ENCODE assay signal across 1 cellular context in the genomic region with DNA sequence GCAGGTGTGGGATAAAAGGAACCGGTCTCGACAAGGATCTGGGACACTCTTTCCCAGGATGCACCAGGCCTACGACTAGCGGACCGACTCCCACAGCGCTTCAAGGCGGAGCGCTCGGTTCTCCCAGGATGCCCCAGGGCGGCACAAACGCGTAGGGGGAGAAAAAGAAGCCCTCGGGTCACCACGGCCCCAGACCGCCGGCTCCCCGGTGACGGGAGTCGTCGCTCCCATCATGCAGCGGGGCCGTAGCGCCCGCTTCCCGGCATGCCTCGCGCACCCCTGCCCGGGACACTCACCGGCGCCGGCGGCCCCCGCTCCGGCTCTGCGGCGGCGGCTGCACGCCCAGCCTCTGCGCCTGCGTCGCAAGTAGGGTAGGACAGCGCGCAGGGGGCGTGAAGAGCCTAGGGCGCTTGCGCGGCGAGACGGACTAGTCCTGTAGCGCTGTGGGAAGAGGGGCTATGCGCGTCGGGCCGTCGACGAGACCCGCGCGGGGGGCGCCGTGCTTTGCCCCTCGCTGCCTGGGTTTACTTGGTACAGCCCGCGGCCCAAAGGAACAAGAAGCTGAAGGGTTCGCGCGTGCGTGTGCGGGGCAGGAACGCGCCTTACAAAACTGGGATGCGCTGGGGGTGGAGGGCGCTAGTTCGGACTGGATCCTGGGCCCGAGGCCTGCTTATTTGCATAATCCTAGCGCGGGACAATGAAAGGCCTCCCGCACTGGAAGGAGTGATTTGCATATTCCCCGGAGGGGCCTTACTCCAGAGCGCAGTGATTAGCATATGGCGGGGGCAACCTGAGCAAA.
A peak's percentile ranks its signal among the peaks of the same experiment; 100 is the strongest.
TF ChIP-seq lines count a peak whose summit lies in the region.

Gene ZNF428 (minus strand): TSS at position 368 of the 799 bp plus-strand sequence. CDS start 5,325 bp downstream, outside the sequence.

TF ChIP-seq in HEK293, 187 proteins besides CTCF, POLR2A, EP300 and RAD21 (continued from another document and continues in another):
- TF ChIP-seq, protein P1, sequence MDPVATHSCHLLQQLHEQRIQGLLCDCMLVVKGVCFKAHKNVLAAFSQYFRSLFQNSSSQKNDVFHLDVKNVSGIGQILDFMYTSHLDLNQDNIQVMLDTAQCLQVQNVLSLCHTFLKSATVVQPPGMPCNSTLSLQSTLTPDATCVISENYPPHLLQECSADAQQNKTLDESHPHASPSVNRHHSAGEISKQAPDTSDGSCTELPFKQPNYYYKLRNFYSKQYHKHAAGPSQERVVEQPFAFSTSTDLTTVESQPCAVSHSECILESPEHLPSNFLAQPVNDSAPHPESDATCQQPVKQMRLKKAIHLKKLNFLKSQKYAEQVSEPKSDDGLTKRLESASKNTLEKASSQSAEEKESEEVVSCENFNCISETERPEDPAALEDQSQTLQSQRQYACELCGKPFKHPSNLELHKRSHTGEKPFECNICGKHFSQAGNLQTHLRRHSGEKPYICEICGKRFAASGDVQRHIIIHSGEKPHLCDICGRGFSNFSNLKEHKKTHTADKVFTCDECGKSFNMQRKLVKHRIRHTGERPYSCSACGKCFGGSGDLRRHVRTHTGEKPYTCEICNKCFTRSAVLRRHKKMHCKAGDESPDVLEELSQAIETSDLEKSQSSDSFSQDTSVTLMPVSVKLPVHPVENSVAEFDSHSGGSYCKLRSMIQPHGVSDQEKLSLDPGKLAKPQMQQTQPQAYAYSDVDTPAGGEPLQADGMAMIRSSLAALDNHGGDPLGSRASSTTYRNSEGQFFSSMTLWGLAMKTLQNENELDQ (tag by site-specific recombination; IDR thresholded peaks at IDR 0.05; ENCODE audit: low read depth): no peak
- TF ChIP-seq, protein P2, sequence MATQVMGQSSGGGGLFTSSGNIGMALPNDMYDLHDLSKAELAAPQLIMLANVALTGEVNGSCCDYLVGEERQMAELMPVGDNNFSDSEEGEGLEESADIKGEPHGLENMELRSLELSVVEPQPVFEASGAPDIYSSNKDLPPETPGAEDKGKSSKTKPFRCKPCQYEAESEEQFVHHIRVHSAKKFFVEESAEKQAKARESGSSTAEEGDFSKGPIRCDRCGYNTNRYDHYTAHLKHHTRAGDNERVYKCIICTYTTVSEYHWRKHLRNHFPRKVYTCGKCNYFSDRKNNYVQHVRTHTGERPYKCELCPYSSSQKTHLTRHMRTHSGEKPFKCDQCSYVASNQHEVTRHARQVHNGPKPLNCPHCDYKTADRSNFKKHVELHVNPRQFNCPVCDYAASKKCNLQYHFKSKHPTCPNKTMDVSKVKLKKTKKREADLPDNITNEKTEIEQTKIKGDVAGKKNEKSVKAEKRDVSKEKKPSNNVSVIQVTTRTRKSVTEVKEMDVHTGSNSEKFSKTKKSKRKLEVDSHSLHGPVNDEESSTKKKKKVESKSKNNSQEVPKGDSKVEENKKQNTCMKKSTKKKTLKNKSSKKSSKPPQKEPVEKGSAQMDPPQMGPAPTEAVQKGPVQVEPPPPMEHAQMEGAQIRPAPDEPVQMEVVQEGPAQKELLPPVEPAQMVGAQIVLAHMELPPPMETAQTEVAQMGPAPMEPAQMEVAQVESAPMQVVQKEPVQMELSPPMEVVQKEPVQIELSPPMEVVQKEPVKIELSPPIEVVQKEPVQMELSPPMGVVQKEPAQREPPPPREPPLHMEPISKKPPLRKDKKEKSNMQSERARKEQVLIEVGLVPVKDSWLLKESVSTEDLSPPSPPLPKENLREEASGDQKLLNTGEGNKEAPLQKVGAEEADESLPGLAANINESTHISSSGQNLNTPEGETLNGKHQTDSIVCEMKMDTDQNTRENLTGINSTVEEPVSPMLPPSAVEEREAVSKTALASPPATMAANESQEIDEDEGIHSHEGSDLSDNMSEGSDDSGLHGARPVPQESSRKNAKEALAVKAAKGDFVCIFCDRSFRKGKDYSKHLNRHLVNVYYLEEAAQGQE (tag by site-specific recombination; IDR thresholded peaks at IDR 0.05): 0 out of 2 replicates have a peak, but pooled peaks have one; percentile 44
- TF ChIP-seq ZNF132 (tag by site-specific recombination; IDR thresholded peaks at IDR 0.05; ENCODE audit: borderline replicate concordance): no peak
- TF ChIP-seq ZSCAN30 (tag by site-specific recombination; IDR thresholded peaks at IDR 0.05): peak; percentile 95
- no peak for TF ChIP-seq GLI2 (tag by site-specific recombination; IDR thresholded peaks at IDR 0.05; ENCODE audit: borderline replicate concordance, low read depth)
- TF ChIP-seq ZNF561 (tag by site-specific recombination; IDR thresholded peaks at IDR 0.05; ENCODE audit: borderline replicate concordance): peak; percentile 94
- no peak for TF ChIP-seq ZNF473 (tag by site-specific recombination; IDR thresholded peaks at IDR 0.05)
- TF ChIP-seq, protein P3, sequence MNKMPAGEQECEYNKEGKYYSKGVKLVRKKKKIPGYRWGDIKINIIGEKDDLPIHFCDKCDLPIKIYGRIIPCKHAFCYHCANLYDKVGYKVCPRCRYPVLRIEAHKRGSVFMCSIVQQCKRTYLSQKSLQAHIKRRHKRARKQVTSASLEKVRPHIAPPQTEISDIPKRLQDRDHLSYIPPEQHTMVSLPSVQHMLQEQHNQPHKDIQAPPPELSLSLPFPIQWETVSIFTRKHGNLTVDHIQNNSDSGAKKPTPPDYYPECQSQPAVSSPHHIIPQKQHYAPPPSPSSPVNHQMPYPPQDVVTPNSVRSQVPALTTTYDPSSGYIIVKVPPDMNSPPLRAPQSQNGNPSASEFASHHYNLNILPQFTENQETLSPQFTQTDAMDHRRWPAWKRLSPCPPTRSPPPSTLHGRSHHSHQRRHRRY (tag by site-specific recombination; IDR thresholded peaks at IDR 0.05): no peak
- TF ChIP-seq, protein P4, sequence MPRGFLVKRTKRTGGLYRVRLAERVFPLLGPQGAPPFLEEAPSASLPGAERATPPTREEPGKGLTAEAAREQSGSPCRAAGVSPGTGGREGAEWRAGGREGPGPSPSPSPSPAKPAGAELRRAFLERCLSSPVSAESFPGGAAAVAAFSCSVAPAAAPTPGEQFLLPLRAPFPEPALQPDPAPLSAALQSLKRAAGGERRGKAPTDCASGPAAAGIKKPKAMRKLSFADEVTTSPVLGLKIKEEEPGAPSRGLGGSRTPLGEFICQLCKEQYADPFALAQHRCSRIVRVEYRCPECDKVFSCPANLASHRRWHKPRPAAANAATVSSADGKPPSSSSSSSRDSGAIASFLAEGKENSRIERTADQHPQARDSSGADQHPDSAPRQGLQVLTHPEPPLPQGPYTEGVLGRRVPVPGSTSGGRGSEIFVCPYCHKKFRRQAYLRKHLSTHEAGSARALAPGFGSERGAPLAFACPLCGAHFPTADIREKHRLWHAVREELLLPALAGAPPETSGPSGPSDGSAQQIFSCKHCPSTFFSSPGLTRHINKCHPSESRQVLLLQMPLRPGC (tag by site-specific recombination; IDR thresholded peaks at IDR 0.05): peak; percentile 51; the same call in 1 of the 2 replicates
- no peak for TF ChIP-seq ZNF133 (tag by site-specific recombination; IDR thresholded peaks at IDR 0.05)
- TF ChIP-seq, protein P5, sequence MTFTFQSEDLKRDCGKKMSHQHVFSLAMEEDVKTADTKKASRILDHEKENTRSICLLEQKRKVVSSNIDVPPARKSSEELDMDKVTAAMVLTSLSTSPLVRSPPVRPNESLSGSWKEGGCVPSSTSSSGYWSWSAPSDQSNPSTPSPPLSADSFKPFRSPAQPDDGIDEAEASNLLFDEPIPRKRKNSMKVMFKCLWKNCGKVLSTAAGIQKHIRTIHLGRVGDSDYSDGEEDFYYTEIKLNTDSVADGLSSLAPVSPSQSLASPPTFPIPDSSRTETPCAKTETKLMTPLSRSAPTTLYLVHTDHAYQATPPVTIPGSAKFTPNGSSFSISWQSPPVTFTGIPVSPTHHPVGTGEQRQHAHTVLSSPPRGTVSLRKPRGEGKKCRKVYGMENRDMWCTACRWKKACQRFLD (tag by site-specific recombination; IDR thresholded peaks at IDR 0.05): no peak
- TF ChIP-seq ZNF610 (tag by site-specific recombination; IDR thresholded peaks at IDR 0.05; ENCODE audit: borderline replicate concordance): peak; percentile 92
- TF ChIP-seq ZNF555 (tag by site-specific recombination; conservative IDR thresholded peaks at IDR 0.05): no peak
- TF ChIP-seq ZNF558 (tag by site-specific recombination; IDR thresholded peaks at IDR 0.05): peak; percentile 48; the same call in 1 of the 2 replicates
- no peak for TF ChIP-seq OSR2 (tag by site-specific recombination; IDR thresholded peaks at IDR 0.05)
- TF ChIP-seq, protein P6, sequence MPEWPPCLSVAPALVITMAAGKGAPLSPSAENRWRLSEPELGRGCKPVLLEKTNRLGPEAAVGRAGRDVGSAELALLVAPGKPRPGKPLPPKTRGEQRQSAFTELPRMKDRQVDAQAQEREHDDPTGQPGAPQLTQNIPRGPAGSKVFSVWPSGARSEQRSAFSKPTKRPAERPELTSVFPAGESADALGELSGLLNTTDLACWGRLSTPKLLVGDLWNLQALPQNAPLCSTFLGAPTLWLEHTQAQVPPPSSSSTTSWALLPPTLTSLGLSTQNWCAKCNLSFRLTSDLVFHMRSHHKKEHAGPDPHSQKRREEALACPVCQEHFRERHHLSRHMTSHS (tag by site-specific recombination; IDR thresholded peaks at IDR 0.05): no peak
- TF ChIP-seq ZNF560 (tag by site-specific recombination; IDR thresholded peaks at IDR 0.05; ENCODE audit: borderline replicate concordance): peak; percentile 95; the same call in 1 of the 2 replicates
- TF ChIP-seq OVOL3 (tag by site-specific recombination; IDR thresholded peaks at IDR 0.05): 0 out of 2 replicates have a peak, but pooled peaks have one; percentile 46
- peak; percentile 71; the same call in 1 of the 2 replicates for TF ChIP-seq BCL11B (tag by site-specific recombination; IDR thresholded peaks at IDR 0.05; ENCODE audit: low read depth)
- TF ChIP-seq ZNF658 (tag by site-specific recombination; IDR thresholded peaks at IDR 0.05): no peak
- no peak; the same call in 1 of the 2 replicates for TF ChIP-seq ZNF146 (tag by site-specific recombination; IDR thresholded peaks at IDR 0.05)
- TF ChIP-seq ZEB2 (tag by site-specific recombination; IDR thresholded peaks at IDR 0.05): peak; percentile 98
- TF ChIP-seq HOXC10 (CRISPR knock-in tag; IDR thresholded peaks at IDR 0.05): no peak
- no peak for TF ChIP-seq FEZF1 (tag by site-specific recombination; IDR thresholded peaks at IDR 0.05)
- TF ChIP-seq SALL2 (tag by site-specific recombination; IDR thresholded peaks at IDR 0.05; ENCODE audit: borderline replicate concordance): no peak
- TF ChIP-seq, protein P7, sequence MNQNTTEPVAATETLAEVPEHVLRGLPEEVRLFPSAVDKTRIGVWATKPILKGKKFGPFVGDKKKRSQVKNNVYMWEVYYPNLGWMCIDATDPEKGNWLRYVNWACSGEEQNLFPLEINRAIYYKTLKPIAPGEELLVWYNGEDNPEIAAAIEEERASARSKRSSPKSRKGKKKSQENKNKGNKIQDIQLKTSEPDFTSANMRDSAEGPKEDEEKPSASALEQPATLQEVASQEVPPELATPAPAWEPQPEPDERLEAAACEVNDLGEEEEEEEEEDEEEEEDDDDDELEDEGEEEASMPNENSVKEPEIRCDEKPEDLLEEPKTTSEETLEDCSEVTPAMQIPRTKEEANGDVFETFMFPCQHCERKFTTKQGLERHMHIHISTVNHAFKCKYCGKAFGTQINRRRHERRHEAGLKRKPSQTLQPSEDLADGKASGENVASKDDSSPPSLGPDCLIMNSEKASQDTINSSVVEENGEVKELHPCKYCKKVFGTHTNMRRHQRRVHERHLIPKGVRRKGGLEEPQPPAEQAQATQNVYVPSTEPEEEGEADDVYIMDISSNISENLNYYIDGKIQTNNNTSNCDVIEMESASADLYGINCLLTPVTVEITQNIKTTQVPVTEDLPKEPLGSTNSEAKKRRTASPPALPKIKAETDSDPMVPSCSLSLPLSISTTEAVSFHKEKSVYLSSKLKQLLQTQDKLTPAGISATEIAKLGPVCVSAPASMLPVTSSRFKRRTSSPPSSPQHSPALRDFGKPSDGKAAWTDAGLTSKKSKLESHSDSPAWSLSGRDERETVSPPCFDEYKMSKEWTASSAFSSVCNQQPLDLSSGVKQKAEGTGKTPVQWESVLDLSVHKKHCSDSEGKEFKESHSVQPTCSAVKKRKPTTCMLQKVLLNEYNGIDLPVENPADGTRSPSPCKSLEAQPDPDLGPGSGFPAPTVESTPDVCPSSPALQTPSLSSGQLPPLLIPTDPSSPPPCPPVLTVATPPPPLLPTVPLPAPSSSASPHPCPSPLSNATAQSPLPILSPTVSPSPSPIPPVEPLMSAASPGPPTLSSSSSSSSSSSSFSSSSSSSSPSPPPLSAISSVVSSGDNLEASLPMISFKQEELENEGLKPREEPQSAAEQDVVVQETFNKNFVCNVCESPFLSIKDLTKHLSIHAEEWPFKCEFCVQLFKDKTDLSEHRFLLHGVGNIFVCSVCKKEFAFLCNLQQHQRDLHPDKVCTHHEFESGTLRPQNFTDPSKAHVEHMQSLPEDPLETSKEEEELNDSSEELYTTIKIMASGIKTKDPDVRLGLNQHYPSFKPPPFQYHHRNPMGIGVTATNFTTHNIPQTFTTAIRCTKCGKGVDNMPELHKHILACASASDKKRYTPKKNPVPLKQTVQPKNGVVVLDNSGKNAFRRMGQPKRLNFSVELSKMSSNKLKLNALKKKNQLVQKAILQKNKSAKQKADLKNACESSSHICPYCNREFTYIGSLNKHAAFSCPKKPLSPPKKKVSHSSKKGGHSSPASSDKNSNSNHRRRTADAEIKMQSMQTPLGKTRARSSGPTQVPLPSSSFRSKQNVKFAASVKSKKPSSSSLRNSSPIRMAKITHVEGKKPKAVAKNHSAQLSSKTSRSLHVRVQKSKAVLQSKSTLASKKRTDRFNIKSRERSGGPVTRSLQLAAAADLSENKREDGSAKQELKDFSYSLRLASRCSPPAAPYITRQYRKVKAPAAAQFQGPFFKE (tag by site-specific recombination; IDR thresholded peaks at IDR 0.05; ENCODE audit: borderline replicate concordance): no peak
- no peak for TF ChIP-seq ZNF138 (tag by site-specific recombination; IDR thresholded peaks at IDR 0.05; ENCODE audit: borderline replicate concordance)
- TF ChIP-seq, protein P8, sequence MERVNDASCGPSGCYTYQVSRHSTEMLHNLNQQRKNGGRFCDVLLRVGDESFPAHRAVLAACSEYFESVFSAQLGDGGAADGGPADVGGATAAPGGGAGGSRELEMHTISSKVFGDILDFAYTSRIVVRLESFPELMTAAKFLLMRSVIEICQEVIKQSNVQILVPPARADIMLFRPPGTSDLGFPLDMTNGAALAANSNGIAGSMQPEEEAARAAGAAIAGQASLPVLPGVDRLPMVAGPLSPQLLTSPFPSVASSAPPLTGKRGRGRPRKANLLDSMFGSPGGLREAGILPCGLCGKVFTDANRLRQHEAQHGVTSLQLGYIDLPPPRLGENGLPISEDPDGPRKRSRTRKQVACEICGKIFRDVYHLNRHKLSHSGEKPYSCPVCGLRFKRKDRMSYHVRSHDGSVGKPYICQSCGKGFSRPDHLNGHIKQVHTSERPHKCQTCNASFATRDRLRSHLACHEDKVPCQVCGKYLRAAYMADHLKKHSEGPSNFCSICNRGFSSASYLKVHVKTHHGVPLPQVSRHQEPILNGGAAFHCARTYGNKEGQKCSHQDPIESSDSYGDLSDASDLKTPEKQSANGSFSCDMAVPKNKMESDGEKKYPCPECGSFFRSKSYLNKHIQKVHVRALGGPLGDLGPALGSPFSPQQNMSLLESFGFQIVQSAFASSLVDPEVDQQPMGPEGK (tag by site-specific recombination; IDR thresholded peaks at IDR 0.05): peak; percentile 96
- TF ChIP-seq ZNF677 (tag by site-specific recombination; IDR thresholded peaks at IDR 0.05): 0 out of 2 replicates have a peak, but pooled peaks have one; percentile 30
- TF ChIP-seq, protein P9, sequence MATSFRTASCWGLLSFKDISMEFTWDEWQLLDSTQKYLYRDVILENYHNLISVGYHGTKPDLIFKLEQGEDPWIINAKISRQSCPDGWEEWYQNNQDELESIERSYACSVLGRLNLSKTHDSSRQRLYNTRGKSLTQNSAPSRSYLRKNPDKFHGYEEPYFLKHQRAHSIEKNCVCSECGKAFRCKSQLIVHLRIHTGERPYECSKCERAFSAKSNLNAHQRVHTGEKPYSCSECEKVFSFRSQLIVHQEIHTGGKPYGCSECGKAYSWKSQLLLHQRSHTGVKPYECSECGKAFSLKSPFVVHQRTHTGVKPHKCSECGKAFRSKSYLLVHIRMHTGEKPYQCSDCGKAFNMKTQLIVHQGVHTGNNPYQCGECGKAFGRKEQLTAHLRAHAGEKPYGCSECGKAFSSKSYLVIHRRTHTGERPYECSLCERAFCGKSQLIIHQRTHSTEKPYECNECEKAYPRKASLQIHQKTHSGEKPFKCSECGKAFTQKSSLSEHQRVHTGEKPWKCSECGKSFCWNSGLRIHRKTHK (tag by site-specific recombination; IDR thresholded peaks at IDR 0.05): no peak
